Comparison of ENCODE assay signal across 15 cellular contexts in the genomic region with DNA sequence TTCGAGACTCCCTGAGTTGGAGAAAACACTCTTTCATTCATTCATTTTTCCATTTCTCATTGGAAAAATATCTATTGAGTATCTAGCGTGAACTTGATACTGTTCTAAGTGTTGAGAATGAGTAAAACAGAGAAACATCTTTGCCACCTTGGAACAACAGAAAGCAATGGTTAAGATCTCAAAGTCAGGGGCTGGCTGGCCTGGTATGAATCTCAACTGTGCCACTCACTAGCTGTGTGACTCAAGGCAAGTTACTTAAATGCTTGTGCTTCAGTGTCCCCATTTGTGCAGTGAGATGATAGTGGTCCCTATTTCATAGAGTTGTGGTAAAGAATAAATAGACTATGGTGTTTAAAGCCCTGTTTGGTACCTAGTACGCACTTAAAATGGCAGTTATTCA.
A peak's percentile ranks its signal among the peaks of the same experiment; 100 is the strongest.
DNase-seq lines count a peak whose midpoint lies in the region; TF ChIP-seq lines count a peak whose summit lies in the region.
"Had no signal": no experiment of that assay in that cellular context is flagged by ENCODE, and none has a peak within 500 bp of the region (broad histone marks: within the 10 kb centered on the region; RNA-seq: fewer than 3 reads in every experiment).

No MANE protein-coding gene starts in this region.

- WGBS in smooth muscle cell (ENCODE audit: low lambda C conversion rate) = 95% methylated on average over 3 of the region's 3 CpGs

- CTCF ChIA-PET in activated CD4-positive, alpha-beta memory T cell treated with anti-CD3 and anti-CD28 coated beads for 36 hours (lab: Charles Lee) = interaction anchor here (1.4 kb wide), 1 partner anchor 14 kb away, joined by 4 read pairs; no protein-coding TSS in a partner anchor
- CTCF ChIA-PET in activated CD4-positive, alpha-beta memory T cell treated with anti-CD3 and anti-CD28 coated beads, Interleukin-2, amount 10 ng/mL, durations not matched to agents 7 days and 5 days (lab: Charles Lee) = no interaction called here

- no peaks in the 10 kb centered on the region for H3K36me3 ChIP-seq in smooth muscle cell (ENCODE audit: low read depth)

- H3F3A ChIP-seq in smooth muscle cell (ENCODE audit: low read depth) = no peaks in the 10 kb centered on the region

- H3K27ac ChIP-seq in smooth muscle cell (ENCODE audit: low read depth) = peak overlapping the region; percentile 68

- no peaks in the 10 kb centered on the region for H3K9me3 ChIP-seq in smooth muscle cell (replicated peaks; ENCODE audit: low read depth)

- H2AFZ ChIP-seq in smooth muscle cell (ENCODE audit: low read depth) = no peak overlapping the region
- H2AFZ ChIP-seq: GM23338 had no signal

- peaks cover 27% of the 10 kb centered on the region for H3K4me1 Mint-ChIP-seq in activated CD4-positive, alpha-beta memory T cell treated with anti-CD3 and anti-CD28 coated beads for 36 hours (ENCODE audit: low read depth)
- H3K4me1 Mint-ChIP-seq in activated CD4-positive, alpha-beta memory T cell treated with anti-CD3 and anti-CD28 coated beads, Interleukin-2, amount 10 ng/mL, durations not matched to agents 7 days and 5 days = peaks cover 23% of the 10 kb centered on the region

- no peak overlapping the region for H3K4me2 ChIP-seq in smooth muscle cell
- H3K4me2 ChIP-seq: GM23338 had no signal

- H3K9me3 Mint-ChIP-seq in activated CD4-positive, alpha-beta memory T cell treated with anti-CD3 and anti-CD28 coated beads for 36 hours = no peaks in the 10 kb centered on the region
- no peaks in the 10 kb centered on the region for H3K9me3 Mint-ChIP-seq in activated CD4-positive, alpha-beta memory T cell treated with anti-CD3 and anti-CD28 coated beads, Interleukin-2, amount 10 ng/mL, durations not matched to agents 7 days and 5 days
- H3K9me3 Mint-ChIP-seq: CD4-positive, alpha-beta memory T cell; GM23338; H9 had no signal

- H3K79me2 ChIP-seq in smooth muscle cell (ENCODE audit: low read depth) = no peaks in the 10 kb centered on the region

- DNase-seq in activated CD4-positive, alpha-beta memory T cell treated with anti-CD3 and anti-CD28 coated beads for 36 hours = peak; percentile 26
- DNase-seq in activated CD4-positive, alpha-beta memory T cell treated with anti-CD3 and anti-CD28 coated beads, Interleukin-2, amount 10 ng/mL, durations not matched to agents 7 days and 5 days = no peak
- DNase-seq in stimulated activated CD4-positive, alpha-beta T cell treated with anti-CD3 and anti-CD28 coated beads, Interleukin-1b, Interleukin-23, amount 100 ng/mL, for 48 hours = peak; percentile 12
- DNase-seq in stimulated activated CD4-positive, alpha-beta T cell treated with anti-CD3 and anti-CD28 coated beads, Interleukin-12 subunit alpha, Interleukin-12 subunit beta, amount 100 ng/mL, for 4 hours = no peak
- no peak for DNase-seq in smooth muscle cell (lab: John Stamatoyannopoulos, UW; ENCODE audit: unreplicated experiment)
- no peak for DNase-seq in NCI-H146 treated with DMSO at 0.1 percent for 48 hours (lab: John Stamatoyannopoulos, UW; ENCODE audit: unreplicated experiment)
- DNase-seq: C1 segment of cervical spinal cord; Calu3; CD4-positive, alpha-beta memory T cell; COR-L47; DMS53; DMS79 treated with DMSO at 0.1 percent for 48 hours; GF-D8; H9 had no signal

- no peaks in the 10 kb centered on the region for H3K27me3 ChIP-seq in smooth muscle cell (ENCODE audit: low read depth)

- intact Hi-C loops in activated CD4-positive, alpha-beta memory T cell treated with anti-CD3 and anti-CD28 coated beads for 36 hours (cut with micrococcal nuclease) = no loop called here

- H3K9ac ChIP-seq in smooth muscle cell (ENCODE audit: low read depth) = no peak overlapping the region

- H3K27me3 Mint-ChIP-seq in activated CD4-positive, alpha-beta memory T cell treated with anti-CD3 and anti-CD28 coated beads for 36 hours = no peaks in the 10 kb centered on the region
- peaks cover 1% of the 10 kb centered on the region for H3K27me3 Mint-ChIP-seq in activated CD4-positive, alpha-beta memory T cell treated with anti-CD3 and anti-CD28 coated beads, Interleukin-2, amount 10 ng/mL, durations not matched to agents 7 days and 5 days
- H3K27me3 Mint-ChIP-seq: CD4-positive, alpha-beta memory T cell had no signal

- no peak overlapping the region for H3K4me3 ChIP-seq in smooth muscle cell
- H3K4me3 ChIP-seq: GM23338 had no signal

- POLR2A ChIA-PET in activated CD4-positive, alpha-beta memory T cell treated with anti-CD3 and anti-CD28 coated beads for 36 hours (lab: Charles Lee) = no interaction called here
- POLR2A ChIA-PET in activated CD4-positive, alpha-beta memory T cell treated with anti-CD3 and anti-CD28 coated beads, Interleukin-2, amount 10 ng/mL, durations not matched to agents 7 days and 5 days (lab: Charles Lee) = no interaction called here

- TF ChIP-seq CTCF in smooth muscle cell (IDR thresholded peaks at IDR 0.05; ENCODE audit: borderline replicate concordance, insufficient read depth, poor library complexity, severe bottlenecking) = no peak

- H3K27ac Mint-ChIP-seq in activated CD4-positive, alpha-beta memory T cell treated with anti-CD3 and anti-CD28 coated beads for 36 hours = no peak overlapping the region
- no peak overlapping the region for H3K27ac Mint-ChIP-seq in activated CD4-positive, alpha-beta memory T cell treated with anti-CD3 and anti-CD28 coated beads, Interleukin-2, amount 10 ng/mL, durations not matched to agents 7 days and 5 days
- H3K27ac Mint-ChIP-seq: CD4-positive, alpha-beta memory T cell; GM23338; H9 had no signal

- no peak overlapping the region for H3K4me3 Mint-ChIP-seq in activated CD4-positive, alpha-beta memory T cell treated with anti-CD3 and anti-CD28 coated beads for 36 hours
- no peak overlapping the region for H3K4me3 Mint-ChIP-seq in activated CD4-positive, alpha-beta memory T cell treated with anti-CD3 and anti-CD28 coated beads, Interleukin-2, amount 10 ng/mL, durations not matched to agents 7 days and 5 days
- H3K4me3 Mint-ChIP-seq: CD4-positive, alpha-beta memory T cell; GM23338; H9 had no signal

- H3K36me3 Mint-ChIP-seq in activated CD4-positive, alpha-beta memory T cell treated with anti-CD3 and anti-CD28 coated beads for 36 hours = no peaks in the 10 kb centered on the region
- peaks cover 7% of the 10 kb centered on the region for H3K36me3 Mint-ChIP-seq in activated CD4-positive, alpha-beta memory T cell treated with anti-CD3 and anti-CD28 coated beads, Interleukin-2, amount 10 ng/mL, durations not matched to agents 7 days and 5 days (ENCODE audit: low read depth)
- H3K36me3 Mint-ChIP-seq: CD4-positive, alpha-beta memory T cell had no signal

- no peaks in the 10 kb centered on the region for H3K4me1 ChIP-seq in smooth muscle cell (ENCODE audit: low read depth)

- H4K20me1 ChIP-seq in smooth muscle cell (ENCODE audit: low read depth) = no peaks in the 10 kb centered on the region

Comparison
In these comparisons a context has a peak if more than half of its experiments do, and no peak if none do; other contexts are left out.
1. DNase-seq: peak in activated CD4-positive, alpha-beta memory T cell treated with anti-CD3 and anti-CD28 coated beads for 36 hours (single experiment) and stimulated activated CD4-positive, alpha-beta T cell treated with anti-CD3 and anti-CD28 coated beads, Interleukin-1b, Interleukin-23, amount 100 ng/mL, for 48 hours (single experiment); none in activated CD4-positive, alpha-beta memory T cell treated with anti-CD3 and anti-CD28 coated beads, Interleukin-2, amount 10 ng/mL, durations not matched to agents 7 days and 5 days (single experiment), stimulated activated CD4-positive, alpha-beta T cell treated with anti-CD3 and anti-CD28 coated beads, Interleukin-12 subunit alpha, Interleukin-12 subunit beta, amount 100 ng/mL, for 4 hours (single experiment), smooth muscle cell (single experiment) and NCI-H146 treated with DMSO at 0.1 percent for 48 hours (single experiment).